In genomic region chr7:87151701-87152111, GRCh38 we compare ENCODE assay signal across 8 cellular contexts. TPM values are rescaled to one million over a fixed set of nuclear protein-coding genes. Genes with fewer than 3 reads are reported as not detected.
A peak's percentile ranks its signal among the peaks of the same experiment; 100 is the strongest.
DNase-seq lines count a peak whose midpoint lies in the region; ATAC-seq, FAIRE-seq and TF ChIP-seq lines count a peak whose summit lies in the region.

No MANE protein-coding gene starts in this region.

- H3K4me3 ChIP-seq in AG10803 (ENCODE audit: low read length): peak overlapping the region; percentile 79
- H3K4me3 ChIP-seq in thyroid gland (replicated peaks in 1 of 3): peak overlapping the region; percentile 31 to 52 (median 33)

- H3K27ac ChIP-seq in layer of hippocampus (ENCODE audit: low read depth, low read length): peak overlapping the region; percentile 95
- peak overlapping the region; percentile 96 to 99 (median 99) for H3K27ac ChIP-seq in thyroid gland

- no peaks in the 10 kb centered on the region for H3K36me3 Mint-ChIP-seq in activated naive CD8-positive, alpha-beta T cell

- H3K9me3 ChIP-seq in thyroid gland: no peaks in the 10 kb centered on the region

- no peaks in the 10 kb centered on the region for H3K36me3 ChIP-seq in thyroid gland

- peak overlapping the region; percentile 99 for H3K27ac Mint-ChIP-seq in activated naive CD8-positive, alpha-beta T cell

- TF ChIP-seq POLR2A in thyroid gland (IDR thresholded peaks at IDR 0.05): no peak

- intact Hi-C loops in thyroid gland (cut with DNase I): loop anchor here (5.0 kb wide), 1 partner anchor 81 kb away; no protein-coding TSS in a partner anchor

- peaks cover 36 to 42% of the 10 kb centered on the region in 2 donors for H3K4me1 ChIP-seq in thyroid gland

- FAIRE-seq in GM19239 (lab: Jason Lieb, UNC): no peak

- ATAC-seq in GM19035 (IDR thresholded peaks at IDR 0.05; ENCODE audit: unreplicated experiment) (peak; percentile 34), HG03354 (IDR thresholded peaks at IDR 0.05; ENCODE audit: poor library complexity, severe bottlenecking, unreplicated experiment) (peak; percentile 33)

- H3K4me1 Mint-ChIP-seq in activated naive CD8-positive, alpha-beta T cell (ENCODE audit: low read depth): peaks cover 40% of the 10 kb centered on the region

- H3K27me3 ChIP-seq in layer of hippocampus (ENCODE audit: control insufficient read depth, insufficient read depth, low read length) (no peaks in the 10 kb centered on the region), thyroid gland (no peaks in the 10 kb centered on the region)

- TF ChIP-seq CTCF in AG10803 (conservative IDR thresholded peaks at IDR 0.05; ENCODE audit: low read length): no peak
- no peak for TF ChIP-seq CTCF in thyroid gland (IDR thresholded peaks at IDR 0.05)

- no peak for DNase-seq in AG10803 (ENCODE audit: low read depth)
- no peak for DNase-seq in thyroid gland
- no peak for DNase-seq in GM19239 (ENCODE audit: insufficient read length, low spot score)
- no peak for DNase-seq in NCI-H2029 (lab: John Stamatoyannopoulos, UW)

- no peaks in the 10 kb centered on the region for H3K27me3 Mint-ChIP-seq in activated naive CD8-positive, alpha-beta T cell

- H3K4me3 Mint-ChIP-seq in activated naive CD8-positive, alpha-beta T cell: peak overlapping the region; percentile 97

- 7 to 10% methylated on average over 13 of the region's 13 CpGs for WGBS in thyroid gland, 2 donors

- H3K9me3 Mint-ChIP-seq in activated naive CD8-positive, alpha-beta T cell (ENCODE audit: low read depth): no peaks in the 10 kb centered on the region

RNA-seq across cellular contexts. Expression of gene DMTF1, which starts 0.5 kb away (rescaled TPM):
- total RNA-seq in thyroid gland: 100 to 1,000 TPM; 125 to 174 (median 146) TPM
